12 cellular contexts compared by ENCODE assay signal in the genomic region with DNA sequence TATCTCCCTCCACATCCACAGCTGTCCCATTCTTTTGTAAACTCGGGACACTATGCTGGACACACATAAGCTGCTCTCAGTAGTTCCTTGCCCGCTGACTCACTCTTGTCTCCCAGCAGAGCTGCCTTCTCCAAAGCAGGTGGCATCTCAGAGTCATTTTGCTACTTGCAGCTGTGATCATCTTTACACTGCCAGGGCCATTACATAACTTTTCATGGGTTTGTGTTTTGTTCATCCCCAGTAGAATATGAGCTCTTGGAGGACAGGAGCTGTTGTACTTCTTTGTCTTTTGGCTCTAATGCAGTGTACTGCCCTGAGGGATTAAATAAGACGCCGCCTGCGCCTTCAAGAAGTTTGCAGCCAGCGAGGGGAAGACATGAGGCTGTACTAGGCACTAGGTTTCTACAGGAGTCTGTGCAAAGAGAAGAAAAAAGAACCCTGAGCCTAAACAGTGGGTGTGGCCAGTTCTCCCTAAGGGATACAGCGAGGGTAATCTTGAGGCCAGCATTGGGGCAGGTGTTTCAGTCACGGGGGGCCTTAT. TPM values are rescaled to one million over a fixed set of nuclear protein-coding genes. Genes with fewer than 3 reads are reported as not detected.
DNase-seq lines count a peak whose midpoint lies in the region; ATAC-seq, FAIRE-seq and TF ChIP-seq lines count a peak whose summit lies in the region.
"Had no signal": no experiment of that assay in that cellular context is flagged by ENCODE, and none has a peak within 500 bp of the region (broad histone marks: within the 10 kb centered on the region; RNA-seq: fewer than 3 reads in every experiment).

No MANE protein-coding gene starts in this region.

- H3K27ac ChIP-seq in esophagus squamous epithelium, result no peak overlapping the region
- H3K27ac ChIP-seq: KMS-11, neutrophil had no signal

- peaks cover 33% of the 10 kb centered on the region for H3K36me3 Mint-ChIP-seq in memory B cell

- intact Hi-C loops in esophagus squamous epithelium (cut with DNase I), result no loop called here

- no peaks in the 10 kb centered on the region for H3K9me3 Mint-ChIP-seq in memory B cell

- H3K4me1 Mint-ChIP-seq in memory B cell, result peaks cover 50% of the 10 kb centered on the region

- peak overlapping the region; percentile 27 for H3K4me3 Mint-ChIP-seq in memory B cell

- WGBS in esophagus squamous epithelium, 2 donors, result 70 to 81% methylated on average over 3 to 5 of the region's 8 CpGs

- H3K36me3 ChIP-seq in esophagus squamous epithelium, result peaks cover 0 to 98% (median 6%) of the 10 kb centered on the region in 3 donors

- peak overlapping the region; percentile 100 for H3K27ac Mint-ChIP-seq in memory B cell

- ATAC-seq in GM19467 (IDR thresholded peaks at IDR 0.05; ENCODE audit: unreplicated experiment), result peak; percentile 54
- ATAC-seq in HG03280 (IDR thresholded peaks at IDR 0.05; ENCODE audit: unreplicated experiment), result peak; percentile 62
- peak; percentile 68 for ATAC-seq in memory B cell (ENCODE audit: low read depth)

- H3K27me3 ChIP-seq in esophagus squamous epithelium, result no peaks in the 10 kb centered on the region
- H3K27me3 ChIP-seq: neutrophil had no signal

- no peak overlapping the region for H3K4me3 ChIP-seq in esophagus squamous epithelium

- no peaks in the 10 kb centered on the region for H3K9me3 ChIP-seq in esophagus squamous epithelium
- H3K9me3 ChIP-seq: neutrophil had no signal

- no peaks in the 10 kb centered on the region for H3K27me3 Mint-ChIP-seq in memory B cell

- FAIRE-seq in GM12891 (lab: Jason Lieb, UNC), result peak; percentile 91

- TF ChIP-seq POLR2A in GM12891 (IDR thresholded peaks at IDR 0.05; ENCODE audit: low read depth, low read length), result no peak
- no peak for TF ChIP-seq POLR2A in esophagus squamous epithelium (IDR thresholded peaks at IDR 0.05)

- no peak for DNase-seq in GM12891 (ENCODE audit: insufficient read length, low spot score)
- no peak for DNase-seq in memory B cell (ENCODE audit: low spot score in 2 of 2)
- no peak for DNase-seq in esophagus squamous epithelium (lab: John Stamatoyannopoulos, UW)
- DNase-seq in kidney tubule cell (ENCODE audit: low spot score), result no peak
- DNase-seq in NCI-H446 treated with DMSO at 0.1 percent for 48 hours (lab: John Stamatoyannopoulos, UW), result no peak
- no peak for DNase-seq in NCI-H1694 (lab: John Stamatoyannopoulos, UW)
- DNase-seq: activated gamma-delta T cell treated with Interleukin-2 at 50 U/mL for 16 hours; effector CD4-positive, alpha-beta T cell had no signal

- H3K4me1 ChIP-seq in esophagus squamous epithelium, result no peaks in the 10 kb centered on the region

- TF ChIP-seq CTCF in esophagus squamous epithelium (IDR thresholded peaks at IDR 0.05), result no peak

TF ChIP-seq in GM12891, 5 proteins besides CTCF, POLR2A, EP300 and RAD21:
- TF ChIP-seq POU2F2 (IDR thresholded peaks at IDR 0.05; ENCODE audit: low read depth, low read length) (no peak), TAF1 (IDR thresholded peaks at IDR 0.05; ENCODE audit: low read depth, low read length) (no peak), POLR2AphosphoS5 (IDR thresholded peaks at IDR 0.05; ENCODE audit: low read depth, low read length) (no peak), PAX5 (IDR thresholded peaks at IDR 0.05; ENCODE audit: insufficient read depth, low read length, severe bottlenecking) (no peak), SPI1 (IDR thresholded peaks at IDR 0.05; ENCODE audit: low read depth, low read length) (no peak)

RNA-seq across cellular contexts. Expression of gene GPR183, which starts 40.8 kb away (rescaled TPM):
- polyA plus RNA-seq in GM12891 (2012; ENCODE audit: low read depth, missing spikeins), result 61.8 TPM
- 1 to 10 TPM in 3 of 4 donors, under 1 TPM in 1; 0.53 to 9.5 (median 3.2) TPM for total RNA-seq in esophagus squamous epithelium
